ENCODE assay signal across 13 cellular contexts in genomic region chr10:79300711-79301110, GRCh38.
"Had no signal": no experiment of that assay in that cellular context is flagged by ENCODE, and none has a peak within 500 bp of the region (broad histone marks: within the 10 kb centered on the region; RNA-seq: fewer than 3 reads in every experiment).

No MANE protein-coding gene starts in this region.

- DNase-seq: activated CD4-positive, alpha-beta T cell treated with anti-CD3 and anti-CD28 coated beads, Interleukin-2, amount 50 U/mL, for 1 hour; activated CD4-positive, CD25-positive, alpha-beta regulatory T cell treated with anti-CD3 and anti-CD28 coated beads, Interleukin-2, amount 50 U/mL, for 72 hours; activated naive CD8-positive, alpha-beta T cell treated with anti-CD3 and anti-CD28 coated beads for 36 hours; amygdala; effector memory CD8-positive, alpha-beta T cell; left colon; psoas muscle; right lobe of liver; stimulated activated CD4-positive, alpha-beta T cell treated with anti-CD3 and anti-CD28 coated beads, Interleukin-4, amount 100 ng/mL, for 24 hours; stimulated activated naive CD4-positive, alpha-beta T cell; tibial artery had no signal

- H3K4me1 Mint-ChIP-seq: mesothelial cell of epicardium, nephron had no signal

- H3K27ac Mint-ChIP-seq: activated naive CD8-positive, alpha-beta T cell treated with anti-CD3 and anti-CD28 coated beads for 36 hours; mesothelial cell of epicardium; nephron had no signal

- H3K9me3 Mint-ChIP-seq: activated naive CD8-positive, alpha-beta T cell treated with anti-CD3 and anti-CD28 coated beads for 36 hours; effector memory CD8-positive, alpha-beta T cell; mesothelial cell of epicardium; nephron had no signal

- H3K27me3 Mint-ChIP-seq: activated naive CD8-positive, alpha-beta T cell treated with anti-CD3 and anti-CD28 coated beads for 36 hours; effector memory CD8-positive, alpha-beta T cell had no signal

- H3K4me3 Mint-ChIP-seq: activated naive CD8-positive, alpha-beta T cell treated with anti-CD3 and anti-CD28 coated beads for 36 hours; effector memory CD8-positive, alpha-beta T cell; mesothelial cell of epicardium; nephron had no signal

- ATAC-seq: effector memory CD8-positive, alpha-beta T cell; left colon had no signal
